In genomic region chr16:87870419-87871272, GRCh38 we compare ENCODE assay signal across 8 cellular contexts. TPM values are rescaled to one million over a fixed set of nuclear protein-coding genes. Genes with fewer than 3 reads are reported as not detected.
DNase-seq lines count a peak whose midpoint lies in the region.
"Not testable (repeated sequence)": the region's sequence is repeated elsewhere in the genome, so short reads cannot be mapped to it uniquely, and the experiment has no call there.

No MANE protein-coding gene starts in this region.

- H4K8ac ChIP-seq in mesendoderm (ENCODE audit: low read depth, low read length): not testable (repeated sequence)

- peaks cover 56% of the 10 kb centered on the region for H3K4me1 Mint-ChIP-seq in T-helper 1 cell treated with Interleukin-12 subunit alpha and Interleukin-12 subunit beta and Interleukin-4 antibody, amounts not matched to agents 30 μg/mL and 1 μg/mL, for 36 hours (ENCODE audit: low read depth)
- H3K4me1 Mint-ChIP-seq in activated naive CD8-positive, alpha-beta T cell (ENCODE audit: low read depth): peaks cover 45% of the 10 kb centered on the region

- H3K79me1 ChIP-seq in mesendoderm (ENCODE audit: low read length): not testable (repeated sequence)

- peak overlapping the region; percentile 82 for H3K18ac ChIP-seq in mesendoderm (ENCODE audit: low read length)

- H3K36me3 Mint-ChIP-seq in T-helper 1 cell treated with Interleukin-12 subunit alpha and Interleukin-12 subunit beta and Interleukin-4 antibody, amounts not matched to agents 30 μg/mL and 1 μg/mL, for 36 hours (ENCODE audit: low read depth): peaks cover 20% of the 10 kb centered on the region
- H3K36me3 Mint-ChIP-seq in activated naive CD8-positive, alpha-beta T cell: peaks cover 12% of the 10 kb centered on the region

- not testable (repeated sequence) for H3K9me3 ChIP-seq in skeletal muscle satellite cell (replicated peaks; ENCODE audit: low read length)

- not testable (repeated sequence) for H2BK15ac ChIP-seq in mesendoderm (replicated peaks; ENCODE audit: low read depth)

- H3K27me3 Mint-ChIP-seq in T-helper 1 cell treated with Interleukin-12 subunit alpha and Interleukin-12 subunit beta and Interleukin-4 antibody, amounts not matched to agents 30 μg/mL and 1 μg/mL, for 36 hours (ENCODE audit: low read depth); activated naive CD8-positive, alpha-beta T cell: not testable (repeated sequence)

- H3K4me1 ChIP-seq in mesendoderm (ENCODE audit: control insufficient read depth, low read depth, low read length) (peaks cover 12% of the 10 kb centered on the region), skeletal muscle satellite cell (ENCODE audit: control insufficient read depth, insufficient read depth, low read length) (peaks cover 39% of the 10 kb centered on the region)

- not testable (repeated sequence) for H2BK120ac ChIP-seq in mesendoderm (ENCODE audit: low read depth, low read length)

- H3K23ac ChIP-seq in mesendoderm (ENCODE audit: low read length): not testable (repeated sequence)

- H4K5ac ChIP-seq in mesendoderm (ENCODE audit: low read length): not testable (repeated sequence)

- H3K9ac ChIP-seq in mesendoderm (ENCODE audit: low read length) (peak overlapping the region; percentile 53), skeletal muscle satellite cell (ENCODE audit: low read depth, low read length) (peak overlapping the region; percentile 72)

- H3K79me2 ChIP-seq in mesendoderm (ENCODE audit: control insufficient read depth, insufficient read depth, low read length): peaks cover 31% of the 10 kb centered on the region

- H3K4me3 ChIP-seq in H7 (ENCODE audit: insufficient read depth, low read depth, low read length); mesendoderm (ENCODE audit: low read length); skeletal muscle satellite cell (ENCODE audit: low read length): not testable (repeated sequence)

- not testable (repeated sequence) for H3K4me2 ChIP-seq in mesendoderm (ENCODE audit: low read length)
- H3K4me2 ChIP-seq in skeletal muscle satellite cell (ENCODE audit: low read length): peak overlapping the region; percentile 9

- WGBS in mesendoderm (ENCODE audit: extremely low coverage, insufficient coverage, low lambda C conversion rate): no CpG with 5 or more reads among the region's 24 CpGs

- H3K36me3 ChIP-seq in H7 (replicated peaks; ENCODE audit: control insufficient read depth, insufficient read depth, low read length); mesendoderm (ENCODE audit: control insufficient read depth, insufficient read depth, low read length); skeletal muscle satellite cell (ENCODE audit: insufficient read depth, low read length): not testable (repeated sequence)

- peak overlapping the region; percentile 86 for H3K27ac Mint-ChIP-seq in T-helper 1 cell treated with Interleukin-12 subunit alpha and Interleukin-12 subunit beta and Interleukin-4 antibody, amounts not matched to agents 30 μg/mL and 1 μg/mL, for 36 hours
- peak overlapping the region; percentile 87 for H3K27ac Mint-ChIP-seq in activated naive CD8-positive, alpha-beta T cell

- H3K27me3 ChIP-seq in H7 (ENCODE audit: control insufficient read depth, insufficient read depth, low read length): peaks cover 11% of the 10 kb centered on the region
- not testable (repeated sequence) for H3K27me3 ChIP-seq in mesendoderm (ENCODE audit: insufficient read depth, low read length, poor library complexity); skeletal muscle satellite cell (ENCODE audit: control insufficient read depth, insufficient read depth, low read length)

- peak overlapping the region; percentile 85 for H3K4ac ChIP-seq in mesendoderm (ENCODE audit: low read depth, low read length)

- H3K56ac ChIP-seq in mesendoderm (ENCODE audit: low read length): peak overlapping the region; percentile 69

- DNase-seq in AG20443 (ENCODE audit: low spot score): peak; percentile 56
- peak; percentile 75 for DNase-seq in H7
- peak; percentile 66 for DNase-seq in NCI-H146 treated with DMSO at 0.1 percent for 48 hours (lab: John Stamatoyannopoulos, UW; ENCODE audit: unreplicated experiment)
- DNase-seq in epithelial cell of prostate (ENCODE audit: low read depth, low spot score): not testable (repeated sequence)
- peak; percentile 98 for DNase-seq in mesendoderm

- H3K9me3 Mint-ChIP-seq in T-helper 1 cell treated with Interleukin-12 subunit alpha and Interleukin-12 subunit beta and Interleukin-4 antibody, amounts not matched to agents 30 μg/mL and 1 μg/mL, for 36 hours; activated naive CD8-positive, alpha-beta T cell (ENCODE audit: low read depth): not testable (repeated sequence)

- H2BK5ac ChIP-seq in mesendoderm (ENCODE audit: low read length): peak overlapping the region; percentile 76

- H3K27ac ChIP-seq in epithelial cell of prostate (peak overlapping the region; percentile 70), mesendoderm (ENCODE audit: low read depth, low read length) (peak overlapping the region; percentile 94)

- H3K4me3 Mint-ChIP-seq in T-helper 1 cell treated with Interleukin-12 subunit alpha and Interleukin-12 subunit beta and Interleukin-4 antibody, amounts not matched to agents 30 μg/mL and 1 μg/mL, for 36 hours: peak overlapping the region; percentile 48
- H3K4me3 Mint-ChIP-seq in activated naive CD8-positive, alpha-beta T cell: peak overlapping the region; percentile 32

- H2AK5ac ChIP-seq in mesendoderm (ENCODE audit: low read length): not testable (repeated sequence)

RNA-seq across cellular contexts. Expression of gene SLC7A5, which starts 1.3 kb away (rescaled TPM):
- 91.6 and 188 TPM in 2 replicates for total RNA-seq in H7 (2014; rRNA removed; shearing (Covaris generic))
- polyA plus RNA-seq in mesendoderm (2013, experiment 1 of 2): 742 TPM
- 732 TPM for polyA plus RNA-seq in mesendoderm (2013, experiment 2 of 2)
- total RNA-seq in skeletal muscle satellite cell (2012; rRNA removed): 33.2 and 37.4 TPM in 2 replicates
